Comparison of ENCODE assay signal across 9 cellular contexts in the genomic region with DNA sequence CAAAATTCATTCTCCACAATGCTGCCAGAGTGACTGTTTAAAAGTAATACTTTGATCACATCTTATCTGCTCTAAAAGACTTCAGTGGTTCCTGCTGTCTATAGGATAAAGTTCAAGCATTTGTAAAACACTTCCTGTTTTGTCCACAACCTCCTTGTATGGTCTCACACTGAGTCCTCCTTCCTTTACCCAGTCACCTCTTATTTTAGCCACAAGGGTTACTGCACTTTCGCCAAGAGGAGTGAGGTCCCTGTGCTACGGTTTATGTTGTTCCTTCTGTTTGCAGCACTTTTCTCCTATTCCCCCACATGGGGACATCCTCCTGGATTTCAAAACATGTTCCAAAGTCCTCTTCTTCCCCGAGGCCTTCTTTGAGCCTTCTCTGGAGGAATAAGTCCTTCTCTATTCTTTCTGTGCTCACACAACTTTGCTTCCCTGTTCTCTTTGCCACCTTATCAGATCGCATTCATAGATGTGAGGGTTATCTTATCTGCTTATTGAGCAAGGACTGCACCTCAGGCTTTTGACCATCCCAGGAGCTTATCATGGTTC.
A peak's percentile ranks its signal among the peaks of the same experiment; 100 is the strongest.
DNase-seq lines count a peak whose midpoint lies in the region; ATAC-seq and TF ChIP-seq lines count a peak whose summit lies in the region.
"Had no signal": no experiment of that assay in that cellular context is flagged by ENCODE, and none has a peak within 500 bp of the region (broad histone marks: within the 10 kb centered on the region; RNA-seq: fewer than 3 reads in every experiment).

No MANE protein-coding gene starts in this region.

- POLR2A ChIA-PET in MCF 10A (lab: Yijun Ruan, JAX) = interaction anchor here (0.7 to 2.5 kb wide), 4 partner anchors 72 to 408 kb away, joined by 3 to 12 read pairs (median 8); no protein-coding TSS in a partner anchor

- CTCF ChIA-PET in MCF 10A (lab: Yijun Ruan, JAX) = interaction anchor here (0.6 to 4.7 kb wide), 26 partner anchors 10 to 606 kb away, joined by 3 to 72 read pairs (median 6); no protein-coding TSS in a partner anchor

- H3K4me3 ChIP-seq in neutrophil (ENCODE audit: low read depth in 1 of 2, low read length in 1 of 2) = no peak overlapping the region
- H3K4me3 ChIP-seq: breast epithelium had no signal

- peak; percentile 82 for ATAC-seq in GM19372 (IDR thresholded peaks at IDR 0.05; ENCODE audit: low read depth, unreplicated experiment)
- ATAC-seq in HG02981 (IDR thresholded peaks at IDR 0.05; ENCODE audit: unreplicated experiment) = peak; percentile 75
- ATAC-seq in HG02970 (IDR thresholded peaks at IDR 0.05; ENCODE audit: low FRiP score, unreplicated experiment) = no peak

- H3K4me1 Mint-ChIP-seq in MCF 10A (ENCODE audit: insufficient read depth, unreplicated experiment) = no peaks in the 10 kb centered on the region

- peak; percentile 89 for DNase-seq in OCI-M1 (lab: John Stamatoyannopoulos, UW)
- DNase-seq in activated naive CD4-positive, alpha-beta T cell treated with anti-CD3 and anti-CD28 coated beads, Interleukin-2, amount 50 U/mL, for 16 hours = no peak
- no peak for DNase-seq in MCF 10A (ENCODE audit: unreplicated experiment)
- DNase-seq in cerebellum (ENCODE audit: low spot score) = no peak

- no peak overlapping the region for H3K4me3 Mint-ChIP-seq in MCF 10A (ENCODE audit: unreplicated experiment)

- no peaks in the 10 kb centered on the region for H3K27me3 ChIP-seq in neutrophil
- H3K27me3 ChIP-seq: breast epithelium had no signal

- no peaks in the 10 kb centered on the region for H3K9me3 ChIP-seq in neutrophil
- H3K9me3 ChIP-seq: breast epithelium had no signal

- intact Hi-C loops in MCF 10A (cut with micrococcal nuclease) = loop anchor here (1.0 kb wide), 3 partner anchors 126 to 597 kb away; no protein-coding TSS in a partner anchor

- H3K27ac Mint-ChIP-seq in MCF 10A (ENCODE audit: low read depth, unreplicated experiment) = no peak overlapping the region

- peak overlapping the region; percentile 57 for H3K27ac ChIP-seq in neutrophil
- H3K27ac ChIP-seq: breast epithelium had no signal

- H3K9me3 Mint-ChIP-seq in MCF 10A (ENCODE audit: unreplicated experiment) = no peaks in the 10 kb centered on the region

- H3K4me1 ChIP-seq in neutrophil (ENCODE audit: control insufficient read depth in 1 of 2, insufficient read depth in 1 of 2, low read depth in 1 of 2, low read length in 1 of 2) = peaks cover 15 to 24% of the 10 kb centered on the region in 2 experiments
- H3K4me1 ChIP-seq: breast epithelium had no signal

- no peaks in the 10 kb centered on the region for H3K36me3 Mint-ChIP-seq in MCF 10A (ENCODE audit: insufficient read depth, unreplicated experiment)

- TF ChIP-seq CTCF in neutrophil (IDR thresholded peaks at IDR 0.05) (no peak), MCF 10A (IDR thresholded peaks at IDR 0.05; ENCODE audit: unreplicated experiment) (no peak)

- no peaks in the 10 kb centered on the region for H3K36me3 ChIP-seq in neutrophil
- H3K36me3 ChIP-seq: breast epithelium had no signal

- no TSS peak for BruUV-seq in MCF 10A (replicated peaks; lab: Mats Ljungman, UMichigan)

- H3K27me3 Mint-ChIP-seq in MCF 10A (ENCODE audit: insufficient read depth, unreplicated experiment) = no peaks in the 10 kb centered on the region
